11 cellular contexts compared by ENCODE assay signal in genomic region chr4:112170451-112170993, GRCh38. TPM values are rescaled to one million over a fixed set of nuclear protein-coding genes. Genes with fewer than 3 reads are reported as not detected.
A peak's percentile ranks its signal among the peaks of the same experiment; 100 is the strongest.
DNase-seq lines count a peak whose midpoint lies in the region; ATAC-seq and TF ChIP-seq lines count a peak whose summit lies in the region.
"Had no signal": no experiment of that assay in that cellular context is flagged by ENCODE, and none has a peak within 500 bp of the region (broad histone marks: within the 10 kb centered on the region; RNA-seq: fewer than 3 reads in every experiment).

No MANE protein-coding gene starts in this region.

- DNase-seq in activated CD4-positive, alpha-beta T cell treated with anti-CD3 and anti-CD28 coated beads for 48 hours, result peak; percentile 26
- no peak for DNase-seq in activated CD4-positive, alpha-beta T cell treated with anti-CD3 and anti-CD28 coated beads, Interleukin-2, amount 50 U/mL, for 48 hours
- peak; percentile 79 for DNase-seq in NB4 (ENCODE audit: low read depth)
- peak; percentile 73 for DNase-seq in dermis blood vessel endothelial cell
- DNase-seq in gastrocnemius medialis, result peak in 1 of 2 donors; percentile 17
- DNase-seq in activated gamma-delta T cell treated with Interleukin-2 at 50 U/mL for 16 hours, result no peak
- no peak for DNase-seq in GOT3 (lab: John Stamatoyannopoulos, UW)
- DNase-seq in NK-92 treated with Interleukin-12 subunit alpha and Interleukin-12 subunit beta, amount 100 ng/mL, for 24 hours (lab: John Stamatoyannopoulos, UW), result no peak
- DNase-seq: activated naive CD4-positive, alpha-beta T cell treated with anti-CD3 and anti-CD28 coated beads for 36 hours had no signal

- H3K4me1 ChIP-seq in gastrocnemius medialis, result peaks cover 8 to 12% of the 10 kb centered on the region in 2 donors
- H3K4me1 ChIP-seq: SJCRH30 had no signal

- no peak overlapping the region for H3K27ac ChIP-seq in gastrocnemius medialis
- H3K27ac ChIP-seq: C4-2B, SJCRH30 had no signal

- in situ Hi-C loops in gastrocnemius medialis (cut with MboI; ENCODE audit: low sequenced_read_pairs in 4 of 4), result no loop called here

- H3K4me3 ChIP-seq in NB4 (ENCODE audit: low read depth, low read length) (no peak overlapping the region), gastrocnemius medialis (no peak overlapping the region)
- H3K4me3 ChIP-seq: SJCRH30 had no signal

- TF ChIP-seq POLR2A in NB4 (IDR thresholded peaks at IDR 0.05; ENCODE audit: extremely low read depth, insufficient read length), result no peak
- no peak for TF ChIP-seq POLR2A in gastrocnemius medialis (IDR thresholded peaks at IDR 0.05)

- peak; percentile 70 to 71 for ATAC-seq in gastrocnemius medialis

- H3K9me3 ChIP-seq in gastrocnemius medialis, result no peaks in the 10 kb centered on the region
- H3K9me3 ChIP-seq: SJCRH30 had no signal

- no peaks in the 10 kb centered on the region for H3K36me3 ChIP-seq in gastrocnemius medialis
- H3K36me3 ChIP-seq: SJCRH30 had no signal

- intact Hi-C loops in gastrocnemius medialis (cut with DNase I; ENCODE audit: low total_unique reads), result no loop called here

- TF ChIP-seq CTCF in NB4 (IDR thresholded peaks at IDR 0.05; ENCODE audit: low read depth, low read length) (no peak), gastrocnemius medialis (IDR thresholded peaks at IDR 0.05 in 4 of 5, conservative IDR thresholded peaks at IDR 0.05 in 1 of 5) (no peak)

- H3K27me3 ChIP-seq in gastrocnemius medialis, result no peaks in the 10 kb centered on the region
- H3K27me3 ChIP-seq: SJCRH30 had no signal

RNA-seq across cellular contexts. Expression of gene FAM241A, which starts 25.3 kb away (rescaled TPM):
- total RNA-seq in dermis blood vessel endothelial cell (19.2 and 20.3 TPM in 2 replicates), gastrocnemius medialis (1 to 10 TPM; 2.3 to 7.0 (median 3.3) TPM)

Comparison
In these comparisons a context has a peak if more than half of its experiments do, and no peak if none do; other contexts are left out.
1. DNase-seq: peak in activated CD4-positive, alpha-beta T cell treated with anti-CD3 and anti-CD28 coated beads for 48 hours (single experiment), NB4 (single experiment) and dermis blood vessel endothelial cell (single experiment); none in activated CD4-positive, alpha-beta T cell treated with anti-CD3 and anti-CD28 coated beads, Interleukin-2, amount 50 U/mL, for 48 hours (0 of 2), activated gamma-delta T cell treated with Interleukin-2 at 50 U/mL for 16 hours (single experiment), GOT3 (single experiment) and NK-92 treated with Interleukin-12 subunit alpha and Interleukin-12 subunit beta, amount 100 ng/mL, for 24 hours (single experiment).